In genomic region chr11:8261316-8261715, GRCh38 we compare ENCODE assay signal across 21 cellular contexts. TPM values are rescaled to one million over a fixed set of nuclear protein-coding genes. Genes with fewer than 3 reads are reported as not detected.
A peak's percentile ranks its signal among the peaks of the same experiment; 100 is the strongest.
DNase-seq lines count a peak whose midpoint lies in the region; ATAC-seq and FAIRE-seq lines count a peak whose summit lies in the region.
"Had no signal": no experiment of that assay in that cellular context is flagged by ENCODE, and none has a peak within 500 bp of the region (broad histone marks: within the 10 kb centered on the region; RNA-seq: fewer than 3 reads in every experiment).

No MANE protein-coding gene starts in this region.

- H3K9ac ChIP-seq in neuronal stem cell (ENCODE audit: low read depth, low read length, poor library complexity): no peak overlapping the region
- H3K9ac ChIP-seq: BLaER1 treated with 17β-estradiol and CSF1 and Interleukin-3, amounts not matched to agents 10 nM and 100 nM had no signal

- no peaks in the 10 kb centered on the region for H3K9me3 ChIP-seq in neuronal stem cell (replicated peaks in 1 of 2; ENCODE audit: control insufficient read depth in 2 of 2, insufficient read depth in 1 of 2, low read depth in 1 of 2, low read length in 2 of 2)
- no peaks in the 10 kb centered on the region for H3K9me3 ChIP-seq in small intestine (ENCODE audit: control insufficient read depth, low read depth)
- H3K9me3 ChIP-seq: A549; BLaER1 treated with 17β-estradiol and CSF1 and Interleukin-3, amounts not matched to agents 10 nM and 100 nM had no signal

- peaks cover 4 to 27% (median 10%) of the 10 kb centered on the region in 3 donors for H3K27me3 Mint-ChIP-seq in immature natural killer cell (ENCODE audit: low read depth in 3 of 3)

- H3K36me3 ChIP-seq in neuronal stem cell (replicated peaks in 1 of 2; ENCODE audit: control insufficient read depth in 2 of 2, insufficient read depth in 2 of 2, low read length in 2 of 2) (no peaks in the 10 kb centered on the region), small intestine (ENCODE audit: control insufficient read depth in 2 of 2, insufficient read depth in 2 of 2, low read length in 2 of 2) (no peaks in the 10 kb centered on the region)
- H3K36me3 ChIP-seq: BLaER1 treated with 17β-estradiol and CSF1 and Interleukin-3, amounts not matched to agents 10 nM and 100 nM had no signal

- no peak overlapping the region for H2AFZ ChIP-seq in neuronal stem cell (ENCODE audit: low read length)

- WGBS in neuronal stem cell (ENCODE audit: extremely low coverage in 2 of 2, insufficient read length in 2 of 2, insufficient replicate concordance in 1 of 2), 2 donors: no CpG with 5 or more reads among the region's 2 CpGs
- WGBS in small intestine, 3 donors: 86 to 92% (median 88%) methylated on average over 2 of the region's 2 CpGs

- H3K4ac ChIP-seq in neuronal stem cell (ENCODE audit: low read length): no peak overlapping the region

- intact Hi-C loops in Right ventricle myocardium superior (cut with DNase I) (no loop called here), left ventricle myocardium superior (cut with micrococcal nuclease) (no loop called here)

- peak overlapping the region; percentile 4 for H2BK120ac ChIP-seq in neuronal stem cell (ENCODE audit: low read depth, low read length)

- DNase-seq in Right ventricle myocardium superior (peak; percentile 9), left ventricle myocardium superior (no peak), islet precursor cell (peak; percentile 25), neuronal stem cell (ENCODE audit: low spot score) (no peak), small intestine (no peak), immature natural killer cell (no peak)
- DNase-seq: DND-41, KG1, NCI-H1436, NCI-H2029, NCI-H2171 treated with DMSO at 0.1 percent for 48 hours, NCI-H446 treated with DMSO at 0.1 percent for 48 hours, NCI-H748 treated with DMSO at 0.1 percent for 48 hours, RPMI8226 had no signal

- H3K27ac ChIP-seq in neuronal stem cell (replicated peaks; ENCODE audit: low read length) (no peak overlapping the region), small intestine (ENCODE audit: low read depth in 1 of 2, low read length in 1 of 2) (no peak overlapping the region)
- H3K27ac ChIP-seq: A549; BLaER1 treated with 17β-estradiol and CSF1 and Interleukin-3, amounts not matched to agents 10 nM and 100 nM had no signal

- H3K9me3 Mint-ChIP-seq in immature natural killer cell: peaks cover 0 to 2% (median 0%) of the 10 kb centered on the region in 6 donors

- no peak overlapping the region for H2BK5ac ChIP-seq in neuronal stem cell (ENCODE audit: low read length)

- no peak overlapping the region for H2BK15ac ChIP-seq in neuronal stem cell (ENCODE audit: low read length)

- no peak for ATAC-seq in Right ventricle myocardium superior (ENCODE audit: poor library complexity)
- no peak for ATAC-seq in left ventricle myocardium superior
- ATAC-seq in GM21717 (IDR thresholded peaks at IDR 0.05; ENCODE audit: unreplicated experiment): no peak
- ATAC-seq: A549 had no signal

- H3K4me1 Mint-ChIP-seq in immature natural killer cell: peaks cover 10 to 13% of the 10 kb centered on the region in 2 donors

- H3K18ac ChIP-seq in neuronal stem cell (ENCODE audit: low read length): no peak overlapping the region

- H3K36me3 Mint-ChIP-seq in immature natural killer cell: no peaks in the 10 kb centered on the region

- H3K27ac Mint-ChIP-seq in immature natural killer cell: no peak overlapping the region

- no peak overlapping the region for H4K8ac ChIP-seq in neuronal stem cell (ENCODE audit: low read depth, low read length)

- peaks cover 6 to 14% of the 10 kb centered on the region in 2 donors for H3K4me1 ChIP-seq in neuronal stem cell (ENCODE audit: control insufficient read depth in 2 of 2, insufficient read depth in 1 of 2, low read depth in 1 of 2, low read length in 2 of 2)
- H3K4me1 ChIP-seq in small intestine (ENCODE audit: control insufficient read depth in 2 of 2, insufficient read depth in 1 of 2, low read depth in 1 of 2, low read length in 1 of 2): no peaks in the 10 kb centered on the region

- no peak overlapping the region for H3K14ac ChIP-seq in neuronal stem cell (ENCODE audit: low read length)

- H3K4me2 ChIP-seq in neuronal stem cell (ENCODE audit: insufficient read depth, low read length, poor library complexity, severe bottlenecking): no peak overlapping the region
- H3K4me2 ChIP-seq: A549 had no signal

- H2AK5ac ChIP-seq in neuronal stem cell (ENCODE audit: low read depth, low read length): no peak overlapping the region

- peaks cover 7% of the 10 kb centered on the region for H3K79me1 ChIP-seq in neuronal stem cell (ENCODE audit: low read depth, low read length)

- peak overlapping the region; percentile 25 for H4K91ac ChIP-seq in neuronal stem cell (ENCODE audit: low read depth, low read length, poor library complexity)

- H2BK12ac ChIP-seq in neuronal stem cell (ENCODE audit: low read length): no peak overlapping the region

- H3K4me3 ChIP-seq in neuronal stem cell (ENCODE audit: low read length in 2 of 2): no peak overlapping the region
- H3K4me3 ChIP-seq in small intestine (ENCODE audit: low read depth in 1 of 2, low read length in 2 of 2): no peak overlapping the region
- H3K4me3 ChIP-seq: A549 had no signal

- H3K23ac ChIP-seq in neuronal stem cell (ENCODE audit: low read depth, low read length, poor library complexity): no peak overlapping the region

- no peak overlapping the region for H3K4me3 Mint-ChIP-seq in immature natural killer cell

- H3K27me3 ChIP-seq in neuronal stem cell (ENCODE audit: control insufficient read depth in 3 of 3, insufficient read depth in 3 of 3, low read depth in 1 of 3, low read length in 3 of 3) (peaks cover 0 to 84% (median 22%) of the 10 kb centered on the region in 3 experiments), small intestine (ENCODE audit: control insufficient read depth in 2 of 2, insufficient read depth in 2 of 2, low read length in 2 of 2) (peaks cover 9 to 20% of the 10 kb centered on the region in 2 donors)

- FAIRE-seq in small intestine (lab: Jason Lieb, UNC): no peak
- FAIRE-seq: A549, G401.6, GM12892, H1 had no signal

RNA-seq across cellular contexts. Expression of gene LMO1, which starts 2.4 kb away (rescaled TPM):
- total RNA-seq in Right ventricle myocardium superior (2.3 TPM), left ventricle myocardium superior (2.6 TPM)
- 9.9 TPM for polyA plus RNA-seq in neuronal stem cell (2013, experiment 1 of 2)
- polyA plus RNA-seq in neuronal stem cell (2013, experiment 2 of 2): 9.4 TPM
- polyA plus RNA-seq in small intestine (not detected), immature natural killer cell (not detected)
- total RNA-seq: H1, M059J had no signal

Comparison
In these comparisons a context has a peak if more than half of its experiments do, and no peak if none do; other contexts are left out.
1. DNase-seq: peak in Right ventricle myocardium superior (single experiment) and islet precursor cell (single experiment); none in left ventricle myocardium superior (single experiment), neuronal stem cell (single experiment), small intestine (single experiment) and immature natural killer cell (0 of 3).